ENCODE assay signal across 9 cellular contexts in the genomic region with DNA sequence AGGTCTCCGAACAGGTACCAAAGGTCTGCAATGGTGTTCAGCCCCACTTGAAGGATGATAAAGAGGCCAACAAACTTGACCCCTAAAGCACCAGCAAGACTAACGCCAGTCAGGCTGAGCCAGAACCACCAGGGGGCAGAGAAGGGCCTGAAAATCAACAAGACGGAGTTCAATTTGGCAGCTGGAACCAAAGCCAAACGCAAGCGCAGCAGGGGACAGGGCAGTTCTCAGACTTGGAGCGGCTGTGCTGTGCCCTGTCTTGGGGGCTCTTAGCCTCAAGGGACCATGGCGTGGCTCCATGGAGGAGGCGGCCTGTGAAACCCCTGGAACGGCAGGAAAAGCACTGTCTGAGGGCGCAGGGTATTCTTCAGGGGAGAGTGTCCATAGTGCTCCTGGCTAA. TPM values are rescaled to one million over a fixed set of nuclear protein-coding genes. Genes with fewer than 3 reads are reported as not detected.
DNase-seq lines count a peak whose midpoint lies in the region; ATAC-seq lines count a peak whose summit lies in the region.
"Had no signal": no experiment of that assay in that cellular context is flagged by ENCODE, and none has a peak within 500 bp of the region (broad histone marks: within the 10 kb centered on the region; RNA-seq: fewer than 3 reads in every experiment).

No MANE protein-coding gene starts in this region.

- DNase-seq in GDM1 (lab: John Stamatoyannopoulos, UW) (peak; percentile 38), SK-N-DZ (ENCODE audit: low spot score) (peak; percentile 61), anterior cingulate cortex (lab: John Stamatoyannopoulos, UW) (peak in 56 of 58 donors; percentile 29 to 90 (median 76)), right cardiac atrium (peak; percentile 77 to 91 (median 86)), retina (peak; percentile 74)
- peak; percentile 38 for DNase-seq in Jurkat, Clone E6-1 (ENCODE audit: low read depth, low spot score)

- H3K27ac ChIP-seq in right cardiac atrium (ENCODE audit: low read length) = no peak overlapping the region

- no peaks in the 10 kb centered on the region for H3K4me1 ChIP-seq in right cardiac atrium (ENCODE audit: control insufficient read depth, insufficient read depth, low read length)

- ATAC-seq in right cardiac atrium (peak; percentile 65 to 70), GM18909 (IDR thresholded peaks at IDR 0.05; ENCODE audit: poor library complexity, unreplicated experiment) (no peak), HG02885 (IDR thresholded peaks at IDR 0.05; ENCODE audit: poor library complexity, unreplicated experiment) (no peak)
- ATAC-seq: activated naive CD4-positive, alpha-beta T cell treated with anti-CD3 and anti-CD28 coated beads, Interleukin-2, amount 50 U/mL, for 72 hours had no signal

- H3K4me3 ChIP-seq in Jurkat, Clone E6-1 (ENCODE audit: low read length) = no peak overlapping the region
- H3K4me3 ChIP-seq in right cardiac atrium (ENCODE audit: low read length) = no peak overlapping the region

- 36% methylated on average over 10 of the region's 10 CpGs for WGBS in right cardiac atrium

- no peaks in the 10 kb centered on the region for H3K27me3 ChIP-seq in right cardiac atrium (ENCODE audit: control insufficient read depth, insufficient read depth)

- H3K9me3 ChIP-seq in right cardiac atrium (ENCODE audit: control insufficient read depth, low read length) = no peaks in the 10 kb centered on the region

- intact Hi-C loops in right cardiac atrium (cut with DNase I) = loop anchor here in 1 of 4 donors (5.0 kb wide), 1 partner anchor 251 kb away; no protein-coding TSS in a partner anchor

RNA-seq across cellular contexts. Expression of a gene that starts 19.6 kb away (rescaled TPM):
- 18.6 TPM for polyA plus RNA-seq in Jurkat, Clone E6-1 (2012; ENCODE audit: insufficient read depth, insufficient read length)
- polyA plus RNA-seq in SK-N-DZ (2014; cell fraction: cytosol; rRNA removed) = 6.2 and 20.3 TPM in 2 replicates
- polyA plus RNA-seq in SK-N-DZ (2014; cell fraction: nucleus; rRNA removed) = 35.5 and 76.9 TPM in 2 replicates
- total RNA-seq in right cardiac atrium = 10 to 100 TPM; 15.2 to 21.9 (median 17.9) TPM
- polyA plus RNA-seq in right cardiac atrium = 8.3 TPM

RNA-seq across cellular contexts. Expression of a gene that starts 19.7 kb away (rescaled TPM):
- polyA plus RNA-seq in Jurkat, Clone E6-1 (2012; ENCODE audit: insufficient read depth, insufficient read length) = 45.0 TPM
- 50.7 and 50.8 TPM in 2 replicates for polyA plus RNA-seq in SK-N-DZ (2014; cell fraction: cytosol; rRNA removed)
- polyA plus RNA-seq in SK-N-DZ (2014; cell fraction: nucleus; rRNA removed) = 37.9 and 41.5 TPM in 2 replicates
- 1 to 10 TPM; 4.5 to 8.3 (median 5.8) TPM for total RNA-seq in right cardiac atrium
- polyA plus RNA-seq in right cardiac atrium = 8.5 TPM

RNA-seq across cellular contexts. Expression of a gene that starts 30.1 kb away (rescaled TPM):
- not detected for polyA plus RNA-seq in Jurkat, Clone E6-1 (2012; ENCODE audit: insufficient read depth, insufficient read length)
- polyA plus RNA-seq in SK-N-DZ (2014; cell fraction: cytosol; rRNA removed) = 1.8 and 2.9 TPM in 2 replicates
- 0.97 and 1.2 TPM in 2 replicates for polyA plus RNA-seq in SK-N-DZ (2014; cell fraction: nucleus; rRNA removed)
- total RNA-seq in right cardiac atrium = not detected
- not detected for polyA plus RNA-seq in right cardiac atrium
- total RNA-seq: activated naive CD4-positive, alpha-beta T cell treated with anti-CD3 and anti-CD28 coated beads, Interleukin-2, amount 50 U/mL, for 72 hours had no signal

Comparison
In these comparisons a context has a peak if more than half of its experiments do, and no peak if none do; other contexts are left out.
1. ATAC-seq: peak in right cardiac atrium (2 of 2); none in GM18909 (single experiment) and HG02885 (single experiment).
2. Peak in every context shown above with its lines, with median percentiles within 50 percentile points of each other: DNase-seq.